ENCODE assay signal across 2 cellular contexts in genomic region chr12:110579239-110579888, GRCh38.
TF ChIP-seq lines count a peak whose summit lies in the region.

No MANE protein-coding gene starts in this region.

TF ChIP-seq in H1, 55 proteins besides CTCF, POLR2A, EP300 and RAD21:
- TF ChIP-seq ASH2L (IDR thresholded peaks at IDR 0.05; ENCODE audit: low read length): no peak

TF ChIP-seq in HEK293T, 16 proteins besides CTCF, POLR2A, EP300 and RAD21:
- TF ChIP-seq SUZ12 (IDR thresholded peaks at IDR 0.05) (no peak), L3MBTL2 (conservative IDR thresholded peaks at IDR 0.05) (no peak), ZNF384 (IDR thresholded peaks at IDR 0.05) (no peak), TARDBP (IDR thresholded peaks at IDR 0.05) (no peak), SP1 (IDR thresholded peaks at IDR 0.05) (no peak), BHLHE40 (IDR thresholded peaks at IDR 0.05; ENCODE audit: borderline replicate concordance) (no peak), NFRKB (IDR thresholded peaks at IDR 0.05) (no peak), LEF1 (IDR thresholded peaks at IDR 0.05; ENCODE audit: borderline replicate concordance) (no peak), FOXA1 (IDR thresholded peaks at IDR 0.05) (no peak), PKNOX1 (IDR thresholded peaks at IDR 0.05) (no peak)
